14 cellular contexts compared by ENCODE assay signal in genomic region chr4:128289523-128290158, GRCh38. TPM values are rescaled to one million over a fixed set of nuclear protein-coding genes. Genes with fewer than 3 reads are reported as not detected.
DNase-seq lines count a peak whose midpoint lies in the region; ATAC-seq and TF ChIP-seq lines count a peak whose summit lies in the region.
"Had no signal": no experiment of that assay in that cellular context is flagged by ENCODE, and none has a peak within 500 bp of the region (broad histone marks: within the 10 kb centered on the region; RNA-seq: fewer than 3 reads in every experiment).

No MANE protein-coding gene starts in this region.

- ATAC-seq in DND-41 (ENCODE audit: insufficient read depth, low read depth) (no peak), GM19455 (IDR thresholded peaks at IDR 0.05; ENCODE audit: unreplicated experiment) (no peak)
- no peak for ATAC-seq in activated naive CD8-positive, alpha-beta T cell treated with anti-CD3 and anti-CD28 coated beads, Interleukin-2, amount 50 U/mL, for 24 hours
- ATAC-seq in naive thymus-derived CD8-positive, alpha-beta T cell, result no peak
- ATAC-seq: activated T-cell treated with anti-CD3 and anti-CD28 coated beads, Interleukin-2, amount 50 U/mL, for 4 hours; stimulated activated naive CD8-positive, alpha-beta T cell treated with anti-CD3 and anti-CD28 coated beads, Interleukin-15, Interleukin-2, amounts not matched to agents 100 U/mL and 50 U/mL, for 24 hours had no signal

- H3K27ac Mint-ChIP-seq in activated naive CD8-positive, alpha-beta T cell treated with anti-CD3 and anti-CD28 coated beads, Interleukin-2, amount 50 U/mL, for 24 hours, result no peak overlapping the region
- H3K27ac Mint-ChIP-seq in naive thymus-derived CD8-positive, alpha-beta T cell, result peak overlapping the region in 7 of 10 donors; percentile 56 to 99 (median 98)
- H3K27ac Mint-ChIP-seq in activated T-helper 1 cell treated with anti-CD3 and anti-CD28 coated beads, Interleukin-12 subunit alpha, Interleukin-12 subunit beta, Interleukin-2, Interleukin-4 antibody, amounts not matched to agents 30 ng/mL and 10 ng/mL and 1 ng/mL, durations not matched to agents 14 hours and 24 hours and 36 hours, result no peak overlapping the region

- H3K4me2 ChIP-seq in DND-41 (ENCODE audit: insufficient read depth, low read length) (peak overlapping the region; percentile 90; the same call in 1 of the 2 replicates), Karpas-422 (ENCODE audit: low read depth, low read length, poor library complexity, severe bottlenecking) (peak overlapping the region; percentile 80)

- no peaks in the 10 kb centered on the region for H3K9me2 ChIP-seq in Karpas-422 (replicated peaks; ENCODE audit: insufficient read depth, low read length)

- H3K27ac ChIP-seq in DND-41 (ENCODE audit: low read length) (no peak overlapping the region), Karpas-422 (ENCODE audit: low read length) (no peak overlapping the region)
- H3K27ac ChIP-seq: coronary artery had no signal

- H3K27me3 Mint-ChIP-seq in activated naive CD8-positive, alpha-beta T cell treated with anti-CD3 and anti-CD28 coated beads, Interleukin-2, amount 50 U/mL, for 24 hours, result no peaks in the 10 kb centered on the region
- H3K27me3 Mint-ChIP-seq in naive thymus-derived CD8-positive, alpha-beta T cell, result no peaks in the 10 kb centered on the region
- H3K27me3 Mint-ChIP-seq in activated T-helper 1 cell treated with anti-CD3 and anti-CD28 coated beads, Interleukin-12 subunit alpha, Interleukin-12 subunit beta, Interleukin-2, Interleukin-4 antibody, amounts not matched to agents 30 ng/mL and 10 ng/mL and 1 ng/mL, durations not matched to agents 14 hours and 24 hours and 36 hours (ENCODE audit: insufficient read depth), result no peaks in the 10 kb centered on the region

- peak overlapping the region; percentile 84 for H3K4me3 Mint-ChIP-seq in activated naive CD8-positive, alpha-beta T cell treated with anti-CD3 and anti-CD28 coated beads, Interleukin-2, amount 50 U/mL, for 24 hours
- peak overlapping the region in 3 of 10 donors; percentile 3 to 44 (median 26) for H3K4me3 Mint-ChIP-seq in naive thymus-derived CD8-positive, alpha-beta T cell
- H3K4me3 Mint-ChIP-seq in activated T-helper 1 cell treated with anti-CD3 and anti-CD28 coated beads, Interleukin-12 subunit alpha, Interleukin-12 subunit beta, Interleukin-2, Interleukin-4 antibody, amounts not matched to agents 30 ng/mL and 10 ng/mL and 1 ng/mL, durations not matched to agents 14 hours and 24 hours and 36 hours, result no peak overlapping the region

- POLR2A ChIA-PET in naive thymus-derived CD8-positive, alpha-beta T cell (lab: Charles Lee), result interaction anchor here (1.0 kb wide), 1 partner anchor 520 kb away, joined by 5 read pairs; no protein-coding TSS in a partner anchor

- H4K20me1 ChIP-seq in DND-41 (ENCODE audit: insufficient read depth, low read length) (peaks cover 15% of the 10 kb centered on the region), Karpas-422 (ENCODE audit: insufficient read depth, low read depth, low read length) (peaks cover 7% of the 10 kb centered on the region; the same call in 1 of the 2 replicates)

- H3K27me3 ChIP-seq in DND-41 (ENCODE audit: insufficient read depth, low read length, poor library complexity), result no peaks in the 10 kb centered on the region
- no peaks in the 10 kb centered on the region for H3K27me3 ChIP-seq in Karpas-422 (ENCODE audit: low read length)
- H3K27me3 ChIP-seq: Peyer's patch had no signal

- H3K9me3 Mint-ChIP-seq in activated naive CD8-positive, alpha-beta T cell treated with anti-CD3 and anti-CD28 coated beads, Interleukin-2, amount 50 U/mL, for 24 hours, result no peaks in the 10 kb centered on the region
- H3K9me3 Mint-ChIP-seq in naive thymus-derived CD8-positive, alpha-beta T cell, result no peaks in the 10 kb centered on the region
- no peaks in the 10 kb centered on the region for H3K9me3 Mint-ChIP-seq in activated T-helper 1 cell treated with anti-CD3 and anti-CD28 coated beads, Interleukin-12 subunit alpha, Interleukin-12 subunit beta, Interleukin-2, Interleukin-4 antibody, amounts not matched to agents 30 ng/mL and 10 ng/mL and 1 ng/mL, durations not matched to agents 14 hours and 24 hours and 36 hours
- H3K9me3 Mint-ChIP-seq: activated T-cell treated with anti-CD3 and anti-CD28 coated beads, Interleukin-2, amount 50 U/mL, for 4 hours had no signal

- H3K4me3 ChIP-seq in DND-41 (ENCODE audit: low read depth in 1 of 2, low read length in 2 of 2) (peak overlapping the region in 1 of 2 experiments; percentile 61; a peak in 1 of 4 replicates), Karpas-422 (ENCODE audit: low read length) (peak overlapping the region; percentile 69; the same call in 1 of the 2 replicates)

- peaks cover 13% of the 10 kb centered on the region for H3K36me3 Mint-ChIP-seq in activated naive CD8-positive, alpha-beta T cell treated with anti-CD3 and anti-CD28 coated beads, Interleukin-2, amount 50 U/mL, for 24 hours (ENCODE audit: low read depth)
- H3K36me3 Mint-ChIP-seq in naive thymus-derived CD8-positive, alpha-beta T cell, result peaks cover 0 to 8% (median 3%) of the 10 kb centered on the region in 3 donors
- H3K36me3 Mint-ChIP-seq in activated T-helper 1 cell treated with anti-CD3 and anti-CD28 coated beads, Interleukin-12 subunit alpha, Interleukin-12 subunit beta, Interleukin-2, Interleukin-4 antibody, amounts not matched to agents 30 ng/mL and 10 ng/mL and 1 ng/mL, durations not matched to agents 14 hours and 24 hours and 36 hours (ENCODE audit: low read depth), result peaks cover 5% of the 10 kb centered on the region

- H3K4me1 ChIP-seq in DND-41 (ENCODE audit: insufficient read depth, low read length) (peaks cover 35% of the 10 kb centered on the region), Karpas-422 (ENCODE audit: low read length) (peaks cover 31% of the 10 kb centered on the region)

- H3K36me3 ChIP-seq in DND-41 (ENCODE audit: insufficient read depth, low read length) (peaks cover 13% of the 10 kb centered on the region), Karpas-422 (ENCODE audit: insufficient read depth, low read length) (peaks cover 12% of the 10 kb centered on the region)
- H3K36me3 ChIP-seq: Peyer's patch had no signal

- DNase-seq in DND-41, result no peak
- DNase-seq in Karpas-422, result no peak
- DNase-seq in activated naive CD8-positive, alpha-beta T cell treated with anti-CD3 and anti-CD28 coated beads, Interleukin-2, amount 50 U/mL, for 24 hours, result no peak
- DNase-seq in naive thymus-derived CD8-positive, alpha-beta T cell, result no peak
- DNase-seq in AG08396 (ENCODE audit: low spot score), result no peak
- no peak for DNase-seq in activated T-helper 1 cell treated with anti-CD3 and anti-CD28 coated beads, Interleukin-12 subunit alpha, Interleukin-12 subunit beta, Interleukin-2, Interleukin-4 antibody, amounts not matched to agents 30 ng/mL and 10 ng/mL and 1 ng/mL, durations not matched to agents 14 hours and 24 hours and 36 hours (ENCODE audit: low spot score)
- DNase-seq: activated CD4-positive, alpha-beta T cell treated with anti-CD3 and anti-CD28 coated beads for 1 hour; activated T-cell treated with anti-CD3 and anti-CD28 coated beads, Interleukin-2, amount 50 U/mL, for 4 hours; anterior cingulate cortex; NCI-H1436; Peyer's patch; stimulated activated naive CD8-positive, alpha-beta T cell treated with anti-CD3 and anti-CD28 coated beads, Interleukin-15, Interleukin-2, amounts not matched to agents 100 U/mL and 50 U/mL, for 24 hours had no signal

- H3K79me2 ChIP-seq in DND-41 (ENCODE audit: insufficient read depth, low read length) (peaks cover 37% of the 10 kb centered on the region), Karpas-422 (ENCODE audit: low read length) (peaks cover 33% of the 10 kb centered on the region)

- no peak overlapping the region for H2AFZ ChIP-seq in DND-41 (ENCODE audit: low read depth, low read length)
- H2AFZ ChIP-seq in Karpas-422 (ENCODE audit: low read length), result no peak overlapping the region

- H3K9ac ChIP-seq in DND-41 (ENCODE audit: low read depth, low read length) (no peak overlapping the region), Karpas-422 (ENCODE audit: low read length) (0 out of 2 replicates have a peak overlapping the region, but pooled peaks have one; percentile 81)

- H3K9me3 ChIP-seq in DND-41 (ENCODE audit: insufficient read depth, low read length, severe bottlenecking) (no peaks in the 10 kb centered on the region), Karpas-422 (ENCODE audit: low read length) (no peaks in the 10 kb centered on the region)
- H3K9me3 ChIP-seq: Peyer's patch had no signal

- no peak for TF ChIP-seq CTCF in DND-41 (IDR thresholded peaks at IDR 0.05; ENCODE audit: borderline replicate concordance, extremely low read depth, low read length, poor library complexity, severe bottlenecking)

- peaks cover 28% of the 10 kb centered on the region for H3K4me1 Mint-ChIP-seq in activated naive CD8-positive, alpha-beta T cell treated with anti-CD3 and anti-CD28 coated beads, Interleukin-2, amount 50 U/mL, for 24 hours
- peaks cover 18 to 34% (median 32%) of the 10 kb centered on the region in 4 donors for H3K4me1 Mint-ChIP-seq in naive thymus-derived CD8-positive, alpha-beta T cell
- H3K4me1 Mint-ChIP-seq in activated T-helper 1 cell treated with anti-CD3 and anti-CD28 coated beads, Interleukin-12 subunit alpha, Interleukin-12 subunit beta, Interleukin-2, Interleukin-4 antibody, amounts not matched to agents 30 ng/mL and 10 ng/mL and 1 ng/mL, durations not matched to agents 14 hours and 24 hours and 36 hours (ENCODE audit: low read depth), result peaks cover 26% of the 10 kb centered on the region

- intact Hi-C loops in activated T-helper 1 cell treated with anti-CD3 and anti-CD28 coated beads, Interleukin-12 subunit alpha, Interleukin-12 subunit beta, Interleukin-2, Interleukin-4 antibody, amounts not matched to agents 30 ng/mL and 10 ng/mL and 1 ng/mL, durations not matched to agents 14 hours and 24 hours and 36 hours (cut with micrococcal nuclease), result loop anchor here (2.0 to 10.0 kb wide), 4 partner anchors 225 to 573 kb away; partner anchors contain the start of gene HSPA4L

RNA-seq across cellular contexts. Expression of gene PGRMC2, which starts 2.0 kb away (rescaled TPM):
- total RNA-seq in Karpas-422 (2014; rRNA removed; shearing (Covaris generic); ENCODE audit: low replicate concordance), result 23.2 and 29.9 TPM in 2 replicates
- total RNA-seq in naive thymus-derived CD8-positive, alpha-beta T cell, result 10 to 100 TPM; 41.2 to 47.5 TPM
- 10 to 100 TPM; 17.3 to 20.1 (median 19.0) TPM for polyA plus RNA-seq in naive thymus-derived CD8-positive, alpha-beta T cell
- total RNA-seq in activated T-helper 1 cell treated with anti-CD3 and anti-CD28 coated beads, Interleukin-12 subunit alpha, Interleukin-12 subunit beta, Interleukin-2, Interleukin-4 antibody, amounts not matched to agents 30 ng/mL and 10 ng/mL and 1 ng/mL, durations not matched to agents 14 hours and 24 hours and 36 hours, result 43.4 and 45.8 TPM in 2 replicates

Comparison
In these comparisons a context has a peak if more than half of its experiments do, and no peak if none do; other contexts are left out.
1. H3K27ac Mint-ChIP-seq: peak in naive thymus-derived CD8-positive, alpha-beta T cell (7 of 10); none in activated naive CD8-positive, alpha-beta T cell treated with anti-CD3 and anti-CD28 coated beads, Interleukin-2, amount 50 U/mL, for 24 hours (single experiment) and activated T-helper 1 cell treated with anti-CD3 and anti-CD28 coated beads, Interleukin-12 subunit alpha, Interleukin-12 subunit beta, Interleukin-2, Interleukin-4 antibody, amounts not matched to agents 30 ng/mL and 10 ng/mL and 1 ng/mL, durations not matched to agents 14 hours and 24 hours and 36 hours (single experiment).